Comparison of ENCODE assay signal across 8 cellular contexts in genomic region chr4:80202784-80203553, GRCh38. TPM values are rescaled to one million over a fixed set of nuclear protein-coding genes. Genes with fewer than 3 reads are reported as not detected.
DNase-seq lines count a peak whose midpoint lies in the region; ATAC-seq and TF ChIP-seq lines count a peak whose summit lies in the region.

No MANE protein-coding gene starts in this region.

- no peaks in the 10 kb centered on the region for H3K36me3 ChIP-seq in endodermal cell (ENCODE audit: control insufficient read depth, insufficient read depth, low read length)
- H3K36me3 ChIP-seq in naive thymus-derived CD4-positive, alpha-beta T cell (ENCODE audit: control insufficient read depth in 2 of 3, insufficient read depth in 3 of 3, low read length in 3 of 3): no peaks in the 10 kb centered on the region

- no peak overlapping the region for H3K9ac ChIP-seq in endodermal cell (ENCODE audit: extremely low read depth, low read length, poor library complexity, severe bottlenecking)

- peaks cover 100% of the 10 kb centered on the region for H3K27me3 ChIP-seq in endodermal cell (ENCODE audit: control insufficient read depth, insufficient read depth, low read length, poor library complexity, severe bottlenecking)
- H3K27me3 ChIP-seq in naive thymus-derived CD4-positive, alpha-beta T cell (ENCODE audit: control insufficient read depth in 2 of 2, insufficient read depth in 2 of 2, low read length in 2 of 2): no peaks in the 10 kb centered on the region

- H3K4me1 Mint-ChIP-seq in IgD-negative memory B cell (peaks cover 8 to 28% (median 21%) of the 10 kb centered on the region in 3 donors), endodermal cell (peaks cover 10% of the 10 kb centered on the region)
- H3K4me1 Mint-ChIP-seq in activated CD4-positive, alpha-beta T cell treated with anti-CD3 and anti-CD28 coated beads, Interleukin-2, amount 10 ng/mL, durations not matched to agents 24 days and 14 days: peaks cover 21% of the 10 kb centered on the region
- peaks cover 11 to 24% (median 20%) of the 10 kb centered on the region in 7 donors for H3K4me1 Mint-ChIP-seq in naive thymus-derived CD4-positive, alpha-beta T cell

- H3K36me3 Mint-ChIP-seq in IgD-negative memory B cell (no peaks in the 10 kb centered on the region), endodermal cell (ENCODE audit: low read depth) (no peaks in the 10 kb centered on the region)
- H3K36me3 Mint-ChIP-seq in activated CD4-positive, alpha-beta T cell treated with anti-CD3 and anti-CD28 coated beads, Interleukin-2, amount 10 ng/mL, durations not matched to agents 24 days and 14 days (ENCODE audit: low read depth): peaks cover 16% of the 10 kb centered on the region
- H3K36me3 Mint-ChIP-seq in naive thymus-derived CD4-positive, alpha-beta T cell: peaks cover 0 to 14% (median 0%) of the 10 kb centered on the region in 5 donors

- POLR2A ChIA-PET in naive thymus-derived CD4-positive, alpha-beta T cell (lab: Charles Lee): interaction anchor here (0.6 to 5.6 kb wide), 10 partner anchors 17 to 1264 kb away, joined by 3 to 34 read pairs (median 3); partner anchors contain the start of genes ANTXR2 and PAQR3

- peak overlapping the region; percentile 71 for H3K4me3 ChIP-seq in endodermal cell (ENCODE audit: low read length)
- H3K4me3 ChIP-seq in naive thymus-derived CD4-positive, alpha-beta T cell (ENCODE audit: low read length): peak overlapping the region; percentile 63

- intact Hi-C loops in activated CD4-positive, alpha-beta T cell treated with anti-CD3 and anti-CD28 coated beads, Interleukin-2, amount 10 ng/mL, durations not matched to agents 24 days and 14 days (cut with micrococcal nuclease): loop anchor here (1.0 to 5.0 kb wide), 8 partner anchors 12 to 196 kb away; partner anchors contain the start of genes ANTXR2 and FGF5
- intact Hi-C loops in naive thymus-derived CD4-positive, alpha-beta T cell (cut with micrococcal nuclease): loop anchor here (1.0 to 5.0 kb wide), 14 partner anchors 12 to 1426 kb away; partner anchors contain the start of genes ANTXR2 (in 2 of the 2), PAQR3 (in 2 of the 2) and BMP2K (in 1 of the 2)

- H3K9me3 Mint-ChIP-seq in IgD-negative memory B cell (no peaks in the 10 kb centered on the region), endodermal cell (no peaks in the 10 kb centered on the region)
- H3K9me3 Mint-ChIP-seq in activated CD4-positive, alpha-beta T cell treated with anti-CD3 and anti-CD28 coated beads, Interleukin-2, amount 10 ng/mL, durations not matched to agents 24 days and 14 days: no peaks in the 10 kb centered on the region
- H3K9me3 Mint-ChIP-seq in naive thymus-derived CD4-positive, alpha-beta T cell: no peaks in the 10 kb centered on the region

- ATAC-seq in GM21526 (IDR thresholded peaks at IDR 0.05; ENCODE audit: low FRiP score, unreplicated experiment): peak; percentile 41
- ATAC-seq in naive thymus-derived CD4-positive, alpha-beta T cell: peak; percentile 71

- TF ChIP-seq CTCF in endodermal cell (conservative IDR thresholded peaks at IDR 0.05): no peak

- no peaks in the 10 kb centered on the region for H3K9me3 ChIP-seq in endodermal cell (ENCODE audit: control insufficient read depth, low read length)
- H3K9me3 ChIP-seq in naive thymus-derived CD4-positive, alpha-beta T cell (ENCODE audit: control insufficient read depth in 2 of 3, low read length in 3 of 3): no peaks in the 10 kb centered on the region

- H3K27me3 Mint-ChIP-seq in IgD-negative memory B cell: no peaks in the 10 kb centered on the region
- peaks cover 39% of the 10 kb centered on the region for H3K27me3 Mint-ChIP-seq in activated CD4-positive, alpha-beta T cell treated with anti-CD3 and anti-CD28 coated beads, Interleukin-2, amount 10 ng/mL, durations not matched to agents 24 days and 14 days
- peaks cover 94% of the 10 kb centered on the region for H3K27me3 Mint-ChIP-seq in endodermal cell (ENCODE audit: insufficient read depth)
- H3K27me3 Mint-ChIP-seq in naive thymus-derived CD4-positive, alpha-beta T cell: peaks cover 5 to 50% (median 8%) of the 10 kb centered on the region in 5 donors

- H3K4me3 Mint-ChIP-seq in IgD-negative memory B cell (peak overlapping the region; percentile 89 to 97 (median 92)), endodermal cell (peak overlapping the region; percentile 42)
- peak overlapping the region; percentile 84 for H3K4me3 Mint-ChIP-seq in activated CD4-positive, alpha-beta T cell treated with anti-CD3 and anti-CD28 coated beads, Interleukin-2, amount 10 ng/mL, durations not matched to agents 24 days and 14 days
- H3K4me3 Mint-ChIP-seq in naive thymus-derived CD4-positive, alpha-beta T cell: peak overlapping the region; percentile 89 to 98 (median 96)

- no peak overlapping the region for H3K27ac ChIP-seq in endodermal cell (ENCODE audit: low read depth, low read length)
- H3K27ac ChIP-seq in naive thymus-derived CD4-positive, alpha-beta T cell (ENCODE audit: low read depth, low read length): peak overlapping the region; percentile 75

- 1% methylated on average over 22 to 81 of the region's 81 CpGs for WGBS in endodermal cell (ENCODE audit: insufficient coverage in 1 of 2, insufficient read length in 1 of 2), 2 experiments

- H3K27ac Mint-ChIP-seq in IgD-negative memory B cell (peak overlapping the region; percentile 25 to 92 (median 78)), endodermal cell (no peak overlapping the region)
- peak overlapping the region; percentile 87 for H3K27ac Mint-ChIP-seq in activated CD4-positive, alpha-beta T cell treated with anti-CD3 and anti-CD28 coated beads, Interleukin-2, amount 10 ng/mL, durations not matched to agents 24 days and 14 days
- H3K27ac Mint-ChIP-seq in naive thymus-derived CD4-positive, alpha-beta T cell: peak overlapping the region; percentile 64 to 90 (median 84)

- DNase-seq in EL: peak; percentile 43
- peak; percentile 87 for DNase-seq in activated CD4-positive, alpha-beta T cell treated with anti-CD3 and anti-CD28 coated beads, Interleukin-2, amount 10 ng/mL, durations not matched to agents 24 days and 14 days
- peak; percentile 81 for DNase-seq in endodermal cell
- peak in 8 of 9 donors; percentile 38 to 60 (median 52) for DNase-seq in naive thymus-derived CD4-positive, alpha-beta T cell
- DNase-seq in GM19240 (ENCODE audit: insufficient read length, low spot score): no peak
- DNase-seq in H4 (ENCODE audit: low spot score): no peak

- H3K4me1 ChIP-seq in endodermal cell (ENCODE audit: control insufficient read depth, insufficient read depth, low read length): peaks cover 5% of the 10 kb centered on the region
- H3K4me1 ChIP-seq in naive thymus-derived CD4-positive, alpha-beta T cell (ENCODE audit: control insufficient read depth in 2 of 2, insufficient read depth in 2 of 2, low read length in 2 of 2): peaks cover 3 to 5% of the 10 kb centered on the region in 2 donors

- CTCF ChIA-PET in naive thymus-derived CD4-positive, alpha-beta T cell (lab: Charles Lee): interaction anchor here (0.7 to 2.2 kb wide), 11 partner anchors 10 to 130 kb away, joined by 3 to 29 read pairs (median 5); partner anchors contain the start of gene ANTXR2

RNA-seq across cellular contexts. Expression of gene PRDM8, which starts 5.7 kb away (rescaled TPM):
- 3.8 TPM for polyA plus RNA-seq in IgD-negative memory B cell
- total RNA-seq in activated CD4-positive, alpha-beta T cell treated with anti-CD3 and anti-CD28 coated beads, Interleukin-2, amount 10 ng/mL, durations not matched to agents 24 days and 14 days: 3.6 and 4.6 TPM in 2 replicates
- total RNA-seq in endodermal cell: not detected
- polyA plus RNA-seq in endodermal cell (2013, experiment 1 of 2): 1.6 TPM
- polyA plus RNA-seq in endodermal cell (2013, experiment 2 of 2): 0.95 TPM
- total RNA-seq in naive thymus-derived CD4-positive, alpha-beta T cell: 10 to 100 TPM in 3 of 5 experiments, 1 to 10 TPM in 2; 4.2 to 13.7 (median 10.4) TPM
- polyA plus RNA-seq in naive thymus-derived CD4-positive, alpha-beta T cell: 1 to 10 TPM; 1.3 to 2.5 TPM
- total RNA-seq in H4 (2014; rRNA removed; shearing (Covaris generic)): 0.12 TPM in 2 replicates

Comparison
In these comparisons a context has a peak if more than half of its experiments do, and no peak if none do; other contexts are left out.
1. DNase-seq: peak in EL (single experiment), activated CD4-positive, alpha-beta T cell treated with anti-CD3 and anti-CD28 coated beads, Interleukin-2, amount 10 ng/mL, durations not matched to agents 24 days and 14 days (single experiment), endodermal cell (single experiment) and naive thymus-derived CD4-positive, alpha-beta T cell (8 of 9); none in GM19240 (single experiment) and H4 (single experiment).
2. H3K4me3 Mint-ChIP-seq: peak in every context shown above with its lines; median percentile 96 in naive thymus-derived CD4-positive, alpha-beta T cell; 92 in IgD-negative memory B cell; 84 in activated CD4-positive, alpha-beta T cell treated with anti-CD3 and anti-CD28 coated beads, Interleukin-2, amount 10 ng/mL, durations not matched to agents 24 days and 14 days; 42 in endodermal cell.